1 cellular context compared by ENCODE assay signal in the genomic region with DNA sequence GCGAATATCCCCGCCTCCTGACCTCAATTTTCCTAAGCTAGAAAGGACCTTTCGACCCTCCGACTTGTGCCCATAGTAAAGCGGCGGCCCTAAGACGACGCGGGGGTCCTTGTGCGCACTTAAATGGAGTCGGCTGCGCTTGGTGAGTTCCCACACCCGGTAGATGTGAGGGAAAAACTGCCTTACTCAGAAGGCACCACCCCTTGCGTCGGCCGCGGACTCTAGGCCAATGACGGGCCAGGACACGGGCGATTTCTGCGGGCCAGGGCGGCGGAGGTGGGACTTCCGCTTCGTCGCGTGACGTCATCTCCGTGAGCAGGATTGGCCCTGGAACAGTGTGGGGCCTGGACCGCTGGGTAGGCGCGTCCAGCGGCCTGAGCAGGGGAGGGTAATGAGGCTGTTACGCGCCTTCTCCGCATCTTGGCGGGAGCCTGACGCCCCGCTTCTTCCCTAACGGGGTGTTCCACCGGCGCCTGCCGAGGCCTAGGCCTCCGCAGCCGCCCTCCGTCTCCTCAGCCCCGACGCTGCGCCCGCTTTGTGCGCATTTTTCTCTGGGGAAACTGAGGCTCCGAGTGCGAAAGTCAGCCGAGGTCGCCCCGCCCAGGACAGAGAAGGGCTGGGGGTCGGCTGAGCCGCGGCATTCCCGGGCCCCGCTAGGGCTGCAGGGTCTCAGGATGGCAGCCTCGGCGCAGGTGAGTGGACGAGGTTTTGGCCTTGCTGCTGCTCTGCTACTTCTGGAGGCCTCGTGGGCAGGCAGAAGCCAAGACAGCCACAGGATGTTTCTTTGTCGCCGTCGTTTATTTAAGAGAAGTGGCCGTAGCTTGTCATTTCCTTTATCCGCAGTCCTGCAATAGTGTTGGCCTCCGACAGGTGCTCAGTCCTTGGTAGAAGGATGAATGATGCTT.
A peak's percentile ranks its signal among the peaks of the same experiment; 100 is the strongest.
TF ChIP-seq lines count a peak whose summit lies in the region.

Gene ZNF543 (plus strand): TSS at position 293 of the 905 bp plus-strand sequence. CDS start 382 bp downstream, at position 675.

TF ChIP-seq in GM12878, 131 proteins besides CTCF, POLR2A, EP300 and RAD21 (continued from another document):
- TF ChIP-seq, protein P1, sequence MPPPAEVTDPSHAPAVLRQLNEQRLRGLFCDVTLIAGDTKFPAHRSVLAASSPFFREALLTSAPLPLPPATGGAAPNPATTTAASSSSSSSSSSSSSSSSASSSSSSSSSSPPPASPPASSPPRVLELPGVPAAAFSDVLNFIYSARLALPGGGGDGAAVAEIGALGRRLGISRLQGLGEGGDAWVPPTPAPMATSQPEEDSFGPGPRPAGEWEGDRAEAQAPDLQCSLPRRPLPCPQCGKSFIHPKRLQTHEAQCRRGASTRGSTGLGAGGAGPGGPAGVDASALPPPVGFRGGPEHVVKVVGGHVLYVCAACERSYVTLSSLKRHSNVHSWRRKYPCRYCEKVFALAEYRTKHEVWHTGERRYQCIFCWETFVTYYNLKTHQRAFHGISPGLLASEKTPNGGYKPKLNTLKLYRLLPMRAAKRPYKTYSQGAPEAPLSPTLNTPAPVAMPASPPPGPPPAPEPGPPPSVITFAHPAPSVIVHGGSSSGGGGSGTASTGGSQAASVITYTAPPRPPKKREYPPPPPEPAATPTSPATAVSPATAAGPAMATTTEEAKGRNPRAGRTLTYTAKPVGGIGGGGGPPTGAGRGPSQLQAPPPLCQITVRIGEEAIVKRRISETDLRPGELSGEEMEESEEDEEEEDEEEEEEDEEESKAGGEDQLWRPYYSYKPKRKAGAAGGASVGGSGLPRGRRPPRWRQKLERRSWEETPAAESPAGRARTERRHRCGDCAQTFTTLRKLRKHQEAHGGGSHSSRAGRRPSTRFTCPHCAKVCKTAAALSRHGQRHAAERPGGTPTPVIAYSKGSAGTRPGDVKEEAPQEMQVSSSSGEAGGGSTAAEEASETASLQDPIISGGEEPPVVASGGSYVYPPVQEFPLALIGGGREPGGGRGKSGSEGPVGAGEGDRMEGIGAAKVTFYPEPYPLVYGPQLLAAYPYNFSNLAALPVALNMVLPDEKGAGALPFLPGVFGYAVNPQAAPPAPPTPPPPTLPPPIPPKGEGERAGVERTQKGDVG (CRISPR knock-in tag; IDR thresholded peaks at IDR 0.05), result no peak; the same call in 1 of the 2 replicates
- TF ChIP-seq NRF1 (conservative IDR thresholded peaks at IDR 0.05; ENCODE audit: low read depth, low read length) (no peak), SP1 (IDR thresholded peaks at IDR 0.05; ENCODE audit: low read depth, low read length) (peak; percentile 81), EGR1 (IDR thresholded peaks at IDR 0.05; ENCODE audit: borderline replicate concordance in 1 of 2, low read depth in 2 of 2, low read length in 2 of 2) (no peak), IRF4 (IDR thresholded peaks at IDR 0.05; ENCODE audit: low read depth, low read length) (no peak), MXI1 (IDR thresholded peaks at IDR 0.05; ENCODE audit: low read depth, low read length) (peak; percentile 54; the same call in 1 of the 2 replicates), CEBPB (IDR thresholded peaks at IDR 0.05; ENCODE audit: borderline replicate concordance in 1 of 2, low read depth in 2 of 2, low read length in 2 of 2) (no peak), PML (IDR thresholded peaks at IDR 0.05; ENCODE audit: low read length) (peak; percentile 87), NFYA (IDR thresholded peaks at IDR 0.05; ENCODE audit: borderline replicate concordance, low read depth, low read length) (no peak), CBFB (IDR thresholded peaks at IDR 0.05; ENCODE audit: low read depth) (peak; percentile 53), HDAC2 (IDR thresholded peaks at IDR 0.05) (no peak), IKZF2 (IDR thresholded peaks at IDR 0.05) (no peak; a peak in 1 of 4 replicates), TCF12 (IDR thresholded peaks at IDR 0.05; ENCODE audit: low read depth, low read length) (no peak), ZNF217 (IDR thresholded peaks at IDR 0.05) (no peak), SMAD5 (IDR thresholded peaks at IDR 0.05; ENCODE audit: low read depth) (peak; percentile 88), RAD51 (IDR thresholded peaks at IDR 0.05) (no peak), EED (IDR thresholded peaks at IDR 0.05; ENCODE audit: low read depth) (no peak), FOS (IDR thresholded peaks at IDR 0.05; ENCODE audit: borderline replicate concordance, extremely low read depth, insufficient read length) (no peak), STAT1 (conservative IDR thresholded peaks at IDR 0.05) (no peak)
- TF ChIP-seq, protein P2, sequence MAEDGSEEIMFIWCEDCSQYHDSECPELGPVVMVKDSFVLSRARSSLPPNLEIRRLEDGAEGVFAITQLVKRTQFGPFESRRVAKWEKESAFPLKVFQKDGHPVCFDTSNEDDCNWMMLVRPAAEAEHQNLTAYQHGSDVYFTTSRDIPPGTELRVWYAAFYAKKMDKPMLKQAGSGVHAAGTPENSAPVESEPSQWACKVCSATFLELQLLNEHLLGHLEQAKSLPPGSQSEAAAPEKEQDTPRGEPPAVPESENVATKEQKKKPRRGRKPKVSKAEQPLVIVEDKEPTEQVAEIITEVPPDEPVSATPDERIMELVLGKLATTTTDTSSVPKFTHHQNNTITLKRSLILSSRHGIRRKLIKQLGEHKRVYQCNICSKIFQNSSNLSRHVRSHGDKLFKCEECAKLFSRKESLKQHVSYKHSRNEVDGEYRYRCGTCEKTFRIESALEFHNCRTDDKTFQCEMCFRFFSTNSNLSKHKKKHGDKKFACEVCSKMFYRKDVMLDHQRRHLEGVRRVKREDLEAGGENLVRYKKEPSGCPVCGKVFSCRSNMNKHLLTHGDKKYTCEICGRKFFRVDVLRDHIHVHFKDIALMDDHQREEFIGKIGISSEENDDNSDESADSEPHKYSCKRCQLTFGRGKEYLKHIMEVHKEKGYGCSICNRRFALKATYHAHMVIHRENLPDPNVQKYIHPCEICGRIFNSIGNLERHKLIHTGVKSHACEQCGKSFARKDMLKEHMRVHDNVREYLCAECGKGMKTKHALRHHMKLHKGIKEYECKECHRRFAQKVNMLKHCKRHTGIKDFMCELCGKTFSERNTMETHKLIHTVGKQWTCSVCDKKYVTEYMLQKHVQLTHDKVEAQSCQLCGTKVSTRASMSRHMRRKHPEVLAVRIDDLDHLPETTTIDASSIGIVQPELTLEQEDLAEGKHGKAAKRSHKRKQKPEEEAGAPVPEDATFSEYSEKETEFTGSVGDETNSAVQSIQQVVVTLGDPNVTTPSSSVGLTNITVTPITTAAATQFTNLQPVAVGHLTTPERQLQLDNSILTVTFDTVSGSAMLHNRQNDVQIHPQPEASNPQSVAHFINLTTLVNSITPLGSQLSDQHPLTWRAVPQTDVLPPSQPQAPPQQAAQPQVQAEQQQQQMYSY (CRISPR knock-in tag; IDR thresholded peaks at IDR 0.05), result no peak
TF ChIP-seq in GM12878: peak in this region for 43.
